Comparison of ENCODE assay signal across 1 cellular context in the genomic region with DNA sequence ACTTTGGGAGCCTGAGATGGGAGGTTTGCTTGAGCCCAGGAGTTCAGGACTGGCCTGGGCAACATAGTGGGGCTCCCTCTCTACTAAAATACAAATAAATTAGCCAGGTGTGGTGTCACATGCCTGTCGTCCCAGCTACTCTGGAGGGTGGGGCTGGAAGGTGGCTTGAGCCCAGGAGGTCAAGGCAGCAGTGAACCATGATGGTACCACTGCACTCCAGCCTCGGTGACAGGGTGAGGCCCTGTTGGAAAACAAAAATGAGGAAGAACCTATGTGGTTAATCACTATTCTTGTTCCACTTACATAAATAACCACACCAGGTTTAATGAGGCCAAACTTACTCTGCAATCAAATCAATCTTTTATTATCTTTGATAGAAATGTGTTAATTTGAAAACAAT.
TF ChIP-seq lines count a peak whose summit lies in the region.

No MANE protein-coding gene starts in this region.

TF ChIP-seq in endothelial cell of umbilical vein, 7 proteins besides CTCF, POLR2A, EP300 and RAD21:
- TF ChIP-seq, protein P1, sequence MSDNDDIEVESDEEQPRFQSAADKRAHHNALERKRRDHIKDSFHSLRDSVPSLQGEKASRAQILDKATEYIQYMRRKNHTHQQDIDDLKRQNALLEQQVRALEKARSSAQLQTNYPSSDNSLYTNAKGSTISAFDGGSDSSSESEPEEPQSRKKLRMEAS (IDR thresholded peaks at IDR 0.05; ENCODE audit: insufficient read depth, insufficient read length), result no peak
- TF ChIP-seq FOS (IDR thresholded peaks at IDR 0.05; ENCODE audit: borderline replicate concordance, insufficient read depth, low read length) (no peak), JUN (IDR thresholded peaks at IDR 0.05; ENCODE audit: borderline replicate concordance, insufficient read depth, insufficient read length, low read depth) (no peak), GATA2 (IDR thresholded peaks at IDR 0.05; ENCODE audit: insufficient read depth, insufficient read length, low read depth, low read length) (no peak), POLR2AphosphoS5 (IDR thresholded peaks at IDR 0.05; ENCODE audit: insufficient read depth, low read depth, low read length) (no peak), MYC (IDR thresholded peaks at IDR 0.05; ENCODE audit: low read depth, low read length) (no peak), EZH2 (IDR thresholded peaks at IDR 0.05; ENCODE audit: borderline replicate concordance, low read depth, low read length, severe bottlenecking) (no peak)
